Comparison of ENCODE assay signal across 14 cellular contexts in the genomic region with DNA sequence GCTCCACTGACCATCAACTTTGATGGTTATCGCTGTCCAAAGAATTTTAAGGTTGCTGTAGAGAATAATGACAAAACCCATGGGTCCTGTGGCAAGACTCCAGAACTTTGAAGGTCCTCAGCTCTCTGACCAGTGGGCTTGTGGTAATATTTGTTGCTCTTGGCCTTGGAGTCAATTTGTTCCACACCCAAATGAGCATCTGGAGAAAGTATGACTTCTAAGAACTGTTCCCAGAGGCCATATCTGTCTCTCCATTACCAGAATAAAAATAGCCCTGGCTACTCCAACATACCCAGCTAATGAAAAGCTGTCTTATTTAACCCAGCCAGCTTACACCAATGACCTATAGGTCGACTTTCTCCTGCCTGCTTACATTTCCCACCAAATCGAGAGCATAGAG.
A peak's percentile ranks its signal among the peaks of the same experiment; 100 is the strongest.
DNase-seq lines count a peak whose midpoint lies in the region; ATAC-seq, FAIRE-seq and TF ChIP-seq lines count a peak whose summit lies in the region.
"Had no signal": no experiment of that assay in that cellular context is flagged by ENCODE, and none has a peak within 500 bp of the region (broad histone marks: within the 10 kb centered on the region; RNA-seq: fewer than 3 reads in every experiment).

No MANE protein-coding gene starts in this region.

- H3K27me3 Mint-ChIP-seq in HFFc6 (ENCODE audit: insufficient read depth), result no peaks in the 10 kb centered on the region; the same call in 1 of the 2 replicates
- H3K27me3 Mint-ChIP-seq: CD8-positive, alpha-beta memory T cell had no signal

- FAIRE-seq in endometrium (lab: Jason Lieb, UNC) (peak; percentile 97), frontal cortex (lab: Jason Lieb, UNC) (no peak)

- H3K27ac ChIP-seq in dorsolateral prefrontal cortex, result no peak overlapping the region
- H3K27ac ChIP-seq: BLaER1, PC-9 had no signal

- no peak overlapping the region for H3K27ac Mint-ChIP-seq in HFFc6
- H3K27ac Mint-ChIP-seq: CD8-positive, alpha-beta memory T cell had no signal

- intact Hi-C loops in dorsolateral prefrontal cortex (cut with DNase I), result no loop called here

- H3K9me3 Mint-ChIP-seq in HFFc6, result no peaks in the 10 kb centered on the region

- TF ChIP-seq CTCF in AG10803 (conservative IDR thresholded peaks at IDR 0.05; ENCODE audit: low read length) (no peak), HFFc6 (IDR thresholded peaks at IDR 0.05) (no peak), dorsolateral prefrontal cortex (IDR thresholded peaks at IDR 0.05 in 54 of 56, conservative IDR thresholded peaks at IDR 0.05 in 2 of 56; ENCODE audit: low read depth in 1 of 56, partially characterized antibody in 56 of 56) (no peak)

- no peaks in the 10 kb centered on the region for H3K36me3 Mint-ChIP-seq in HFFc6 (ENCODE audit: low read depth)
- H3K36me3 Mint-ChIP-seq: CD8-positive, alpha-beta memory T cell had no signal

- DNase-seq in AG10803 (ENCODE audit: low read depth) (peak; percentile 46), HFFc6 (peak; percentile 49), left kidney (ENCODE audit: low read depth, low spot score) (peak; percentile 34), COLO668 (lab: John Stamatoyannopoulos, UW; ENCODE audit: unreplicated experiment) (no peak), frontal cortex (ENCODE audit: low spot score in 2 of 2) (no peak), dorsolateral prefrontal cortex (no peak)
- DNase-seq: CD8-positive, alpha-beta memory T cell; NCI-H1930; NCI-H2171; NCI-H774; PC-9 had no signal

- H3K4me3 ChIP-seq in AG10803 (ENCODE audit: low read length) (no peak overlapping the region), dorsolateral prefrontal cortex (no peak overlapping the region)
- H3K4me3 ChIP-seq: BLaER1, PC-9 had no signal

- ATAC-seq in GM18867 (IDR thresholded peaks at IDR 0.05; ENCODE audit: unreplicated experiment), result no peak

- no peak overlapping the region for H3K4me3 Mint-ChIP-seq in HFFc6
- H3K4me3 Mint-ChIP-seq: CD8-positive, alpha-beta memory T cell had no signal

- H3K27me3 ChIP-seq in dorsolateral prefrontal cortex, result no peaks in the 10 kb centered on the region
- H3K27me3 ChIP-seq: BLaER1 had no signal

- H3K4me1 Mint-ChIP-seq in HFFc6 (ENCODE audit: low read depth), result peaks cover 50% of the 10 kb centered on the region
- H3K4me1 Mint-ChIP-seq: CD8-positive, alpha-beta memory T cell had no signal

Comparison
In these comparisons a context has a peak if more than half of its experiments do, and no peak if none do; other contexts are left out.
1. DNase-seq: peak in AG10803 (single experiment), HFFc6 (single experiment) and left kidney (single experiment); none in COLO668 (single experiment), frontal cortex (0 of 2) and dorsolateral prefrontal cortex (0 of 10).